In genomic region chr11:14554959-14555358, GRCh38 we compare ENCODE assay signal across 8 cellular contexts. TPM values are rescaled to one million over a fixed set of nuclear protein-coding genes. Genes with fewer than 3 reads are reported as not detected.
A peak's percentile ranks its signal among the peaks of the same experiment; 100 is the strongest.
DNase-seq lines count a peak whose midpoint lies in the region; ATAC-seq, FAIRE-seq and TF ChIP-seq lines count a peak whose summit lies in the region.
"Had no signal": no experiment of that assay in that cellular context is flagged by ENCODE, and none has a peak within 500 bp of the region (broad histone marks: within the 10 kb centered on the region; RNA-seq: fewer than 3 reads in every experiment).

No MANE protein-coding gene starts in this region.

- H3K9me3 ChIP-seq in pancreas, result no peaks in the 10 kb centered on the region

- peak; percentile 79 for ATAC-seq in GM19395 (IDR thresholded peaks at IDR 0.05; ENCODE audit: unreplicated experiment)
- ATAC-seq in pancreas, result peak in 3 of 4 donors; percentile 66 to 87 (median 77)
- ATAC-seq in HG03159 (IDR thresholded peaks at IDR 0.05; ENCODE audit: unreplicated experiment), result no peak

- intact Hi-C loops in pancreas (cut with DNase I), result no loop called here

- no peaks in the 10 kb centered on the region for H3K27me3 ChIP-seq in pancreas

- peak overlapping the region in 1 of 4 donors; percentile 0 for H3K27ac ChIP-seq in pancreas

- no peak for TF ChIP-seq CTCF in pancreas (IDR thresholded peaks at IDR 0.05)

- H3K36me3 ChIP-seq in pancreas, result no peaks in the 10 kb centered on the region

- DNase-seq in KBM-7 (peak; percentile 40), pancreas (no peak), HuH-7 (ENCODE audit: low spot score) (no peak), DMS79 (lab: John Stamatoyannopoulos, UW) (no peak)

- no peak overlapping the region for H3K4me3 ChIP-seq in pancreas

- H3K4me1 ChIP-seq in pancreas, result no peaks in the 10 kb centered on the region

- FAIRE-seq in colon (lab: Jason Lieb, UNC) (peak; percentile 33), pancreas (lab: Jason Lieb, UNC) (peak; percentile 57)
- FAIRE-seq: GM18507 had no signal

- WGBS in pancreas, 2 donors, result 85 to 90% methylated on average over 2 of the region's 2 CpGs

- in situ Hi-C loops in KBM-7 (cut with MboI; ENCODE audit: low pct_unique_long_range_greater_than_20kb, low sequenced_read_pairs), result no loop called here

RNA-seq across cellular contexts. Expression of gene PSMA1, which starts 34.8 kb away (rescaled TPM):
- 10 to 100 TPM; 26.7 to 66.8 (median 46.1) TPM for total RNA-seq in pancreas
- 100 to 1,000 TPM in 1 of 2 donors, 10 to 100 TPM in 1; 92.2 to 115 TPM for polyA plus RNA-seq in pancreas

RNA-seq across cellular contexts. Expression of gene COPB1, which starts 55.3 kb away (rescaled TPM):
- 10 to 100 TPM; 33.1 to 58.0 (median 46.5) TPM for total RNA-seq in pancreas
- polyA plus RNA-seq in pancreas, result 10 to 100 TPM; 31.4 to 48.9 TPM
